Comparison of ENCODE assay signal across 17 cellular contexts in the genomic region with DNA sequence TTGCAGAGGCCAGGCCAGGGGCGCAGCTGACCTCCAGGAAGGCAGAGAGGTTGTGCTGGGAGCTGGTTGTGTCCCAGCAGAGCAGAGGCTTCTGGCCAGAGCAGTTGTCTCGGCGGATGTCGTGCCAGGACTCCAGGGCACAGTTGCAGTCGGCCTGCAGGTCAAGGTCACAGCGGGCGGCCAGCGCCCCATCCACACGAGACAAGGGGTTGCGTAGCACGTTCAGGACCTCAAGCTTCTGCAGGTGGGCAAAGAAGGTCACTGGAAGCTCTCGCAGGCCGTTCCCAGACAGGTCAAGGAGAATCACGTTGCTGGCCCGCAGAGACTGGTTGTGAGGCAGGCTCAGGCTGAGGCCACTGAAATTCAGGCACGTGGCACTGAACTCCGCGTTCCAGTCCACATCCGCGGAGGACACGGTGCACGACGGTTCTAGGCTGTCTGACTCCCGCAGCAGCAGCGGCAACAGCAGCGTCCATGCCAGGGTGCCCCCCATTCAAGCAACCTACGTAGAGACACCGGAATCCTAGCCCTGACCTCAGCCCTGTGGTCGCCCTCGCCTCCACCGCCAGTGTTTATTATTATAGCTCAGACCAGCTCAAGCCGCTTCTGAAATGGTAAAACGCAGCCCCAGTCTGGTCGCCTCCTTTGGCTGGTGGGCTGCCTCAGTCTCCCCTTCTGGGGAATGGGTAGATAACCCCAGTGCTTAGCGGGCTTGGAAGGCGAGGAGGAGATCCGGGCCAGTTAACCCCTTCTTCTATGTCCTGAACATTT. TPM values are rescaled to one million over a fixed set of nuclear protein-coding genes. Genes with fewer than 3 reads are reported as not detected.
DNase-seq lines count a peak whose midpoint lies in the region; ATAC-seq and TF ChIP-seq lines count a peak whose summit lies in the region.
"Had no signal": no experiment of that assay in that cellular context is flagged by ENCODE, and none has a peak within 500 bp of the region (broad histone marks: within the 10 kb centered on the region; RNA-seq: fewer than 3 reads in every experiment).

No MANE protein-coding gene starts in this region.

- H3K27ac Mint-ChIP-seq in natural killer cell, result peak overlapping the region in 1 of 2 donors; percentile 81
- H3K27ac Mint-ChIP-seq in activated naive CD4-positive, alpha-beta T cell treated with anti-CD3 and anti-CD28 coated beads, Interleukin-2, amount 10 ng/mL, durations not matched to agents 7 days and 5 days, result no peak overlapping the region
- H3K27ac Mint-ChIP-seq: activated CD4-positive, alpha-beta T cell treated with anti-CD3 and anti-CD28 coated beads, Interleukin-2, amount 10 ng/mL, durations not matched to agents 24 days and 14 days; T-helper 2 cell treated with Interferon-gamma antibody and Interleukin-4, amounts not matched to agents 5 μg/mL and 100 μg/mL, for 36 hours had no signal

- intact Hi-C loops in heart right ventricle (cut with DNase I), result loop anchor here in 2 of 10 donors (5.0 to 10.0 kb wide), 3 partner anchors 39 to 192 kb away; partner anchors contain the start of gene RAB3A (in 1 of the 2)
- intact Hi-C loops in natural killer cell (cut with micrococcal nuclease), result no loop called here

- peak overlapping the region in 2 of 10 donors; percentile 33 to 88 for H3K27ac ChIP-seq in heart right ventricle
- H3K27ac ChIP-seq in right atrium auricular region, result no peak overlapping the region
- no peak overlapping the region for H3K27ac ChIP-seq in duodenal mucosa (ENCODE audit: low read depth, low read length)
- H3K27ac ChIP-seq in upper lobe of left lung, result peak overlapping the region in 3 of 4 donors; percentile 20 to 75 (median 75)
- H3K27ac ChIP-seq: ascending aorta, GM23248 had no signal

- H3K36me3 ChIP-seq in heart right ventricle, result peaks cover 0 to 11% (median 0%) of the 10 kb centered on the region in 9 donors
- no peaks in the 10 kb centered on the region for H3K36me3 ChIP-seq in right atrium auricular region
- no peaks in the 10 kb centered on the region for H3K36me3 ChIP-seq in duodenal mucosa (ENCODE audit: control insufficient read depth in 1 of 2, insufficient read depth in 2 of 2, low read length in 2 of 2)
- no peaks in the 10 kb centered on the region for H3K36me3 ChIP-seq in upper lobe of left lung
- H3K36me3 ChIP-seq in HAP-1 (replicated peaks), result no peaks in the 10 kb centered on the region
- H3K36me3 ChIP-seq: ascending aorta had no signal

- H3K4me1 ChIP-seq in heart right ventricle (peaks cover 0 to 62% (median 0%) of the 10 kb centered on the region in 9 donors), right atrium auricular region (peaks cover 0 to 6% of the 10 kb centered on the region in 2 donors), duodenal mucosa (ENCODE audit: control insufficient read depth in 1 of 2, insufficient read depth in 2 of 2, low read length in 2 of 2) (peaks cover 10 to 24% of the 10 kb centered on the region in 2 donors), upper lobe of left lung (peaks cover 15 to 30% (median 24%) of the 10 kb centered on the region in 4 donors), HAP-1 (0 out of 2 replicates have a peak, but pooled peaks cover 6% of the 10 kb centered on the region)
- H3K4me1 ChIP-seq: ascending aorta had no signal

- H3K4me3 ChIP-seq in heart right ventricle (peak overlapping the region in 8 of 10 donors; percentile 0 to 65 (median 36)), right atrium auricular region (peak overlapping the region in 1 of 2 donors; percentile 39), duodenal mucosa (ENCODE audit: low read depth in 1 of 2, low read length in 2 of 2) (peak overlapping the region; percentile 37 to 48), upper lobe of left lung (peak overlapping the region in 3 of 4 donors; percentile 37 to 52 (median 44)), HAP-1 (no peak overlapping the region)
- H3K4me3 ChIP-seq: GM23248 had no signal

- H3K9me3 Mint-ChIP-seq in natural killer cell, result no peaks in the 10 kb centered on the region
- no peaks in the 10 kb centered on the region for H3K9me3 Mint-ChIP-seq in activated naive CD4-positive, alpha-beta T cell treated with anti-CD3 and anti-CD28 coated beads, Interleukin-2, amount 10 ng/mL, durations not matched to agents 7 days and 5 days
- H3K9me3 Mint-ChIP-seq: activated CD4-positive, alpha-beta T cell treated with anti-CD3 and anti-CD28 coated beads, Interleukin-2, amount 10 ng/mL, durations not matched to agents 24 days and 14 days; naive thymus-derived CD8-positive, alpha-beta T cell; stimulated activated naive CD8-positive, alpha-beta T cell treated with anti-CD3 and anti-CD28 coated beads, Interleukin-15, amount 100 ng/mL, for 72 hours; T-helper 2 cell treated with Interferon-gamma antibody and Interleukin-4, amounts not matched to agents 5 μg/mL and 100 μg/mL, for 36 hours had no signal

- no peaks in the 10 kb centered on the region for H3K36me3 Mint-ChIP-seq in natural killer cell
- H3K36me3 Mint-ChIP-seq in activated naive CD4-positive, alpha-beta T cell treated with anti-CD3 and anti-CD28 coated beads, Interleukin-2, amount 10 ng/mL, durations not matched to agents 7 days and 5 days, result no peaks in the 10 kb centered on the region
- H3K36me3 Mint-ChIP-seq: naive thymus-derived CD8-positive, alpha-beta T cell had no signal

- H3K4me3 Mint-ChIP-seq in natural killer cell, result peak overlapping the region; percentile 70
- H3K4me3 Mint-ChIP-seq in activated naive CD4-positive, alpha-beta T cell treated with anti-CD3 and anti-CD28 coated beads, Interleukin-2, amount 10 ng/mL, durations not matched to agents 7 days and 5 days, result no peak overlapping the region
- H3K4me3 Mint-ChIP-seq: activated CD4-positive, alpha-beta T cell treated with anti-CD3 and anti-CD28 coated beads, Interleukin-2, amount 10 ng/mL, durations not matched to agents 24 days and 14 days; T-helper 2 cell treated with Interferon-gamma antibody and Interleukin-4, amounts not matched to agents 5 μg/mL and 100 μg/mL, for 36 hours had no signal

- ATAC-seq in heart right ventricle, result peak in 3 of 8 donors; percentile 13 to 31 (median 30)
- peak; percentile 38 to 62 (median 41) for ATAC-seq in natural killer cell
- ATAC-seq in upper lobe of left lung (ENCODE audit: low FRiP score in 2 of 2), result no peak

- in situ Hi-C loops in HAP-1 (cut with MboI; ENCODE audit: low sequenced_read_pairs), result no loop called here

- peaks cover 0 to 3% of the 10 kb centered on the region in 2 donors for H3K27me3 Mint-ChIP-seq in natural killer cell (ENCODE audit: low read depth in 2 of 2)
- peaks cover 75% of the 10 kb centered on the region for H3K27me3 Mint-ChIP-seq in activated naive CD4-positive, alpha-beta T cell treated with anti-CD3 and anti-CD28 coated beads, Interleukin-2, amount 10 ng/mL, durations not matched to agents 7 days and 5 days

- no peak for TF ChIP-seq POLR2A in upper lobe of left lung (IDR thresholded peaks at IDR 0.05)

- TF ChIP-seq EP300 in upper lobe of left lung (IDR thresholded peaks at IDR 0.05), result no peak

- TF ChIP-seq CTCF in heart right ventricle (IDR thresholded peaks at IDR 0.05) (no peak), right atrium auricular region (IDR thresholded peaks at IDR 0.05) (no peak), natural killer cell (IDR thresholded peaks at IDR 0.05) (no peak), upper lobe of left lung (IDR thresholded peaks at IDR 0.05) (no peak)

- peak overlapping the region; percentile 10 to 43 for H3K9ac ChIP-seq in duodenal mucosa (ENCODE audit: low read depth in 1 of 2, low read length in 2 of 2)
- H3K9ac ChIP-seq: GM23248 had no signal

- CTCF ChIA-PET in activated naive CD4-positive, alpha-beta T cell treated with anti-CD3 and anti-CD28 coated beads, Interleukin-2, amount 10 ng/mL, durations not matched to agents 7 days and 5 days (lab: Charles Lee), result interaction anchor here (1.3 to 2.9 kb wide), 2 partner anchors 13 to 125 kb away, joined by 3 to 10 read pairs; no protein-coding TSS in a partner anchor

- DNase-seq in heart right ventricle (no peak), right atrium auricular region (ENCODE audit: low spot score) (no peak), natural killer cell (no peak), upper lobe of left lung (no peak), HAP-1 (ENCODE audit: low spot score in 2 of 2) (no peak), NCI-H446 treated with DMSO at 0.1 percent for 48 hours (lab: John Stamatoyannopoulos, UW) (no peak)
- DNase-seq in activated naive CD4-positive, alpha-beta T cell treated with anti-CD3 and anti-CD28 coated beads, Interleukin-2, amount 10 ng/mL, durations not matched to agents 7 days and 5 days, result no peak
- DNase-seq: activated CD4-positive, alpha-beta T cell treated with anti-CD3 and anti-CD28 coated beads, Interleukin-2, amount 10 ng/mL, durations not matched to agents 24 days and 14 days; COR-L47; GM23248; NCI-H1694; NCI-H510A; stimulated activated naive CD8-positive, alpha-beta T cell treated with anti-CD3 and anti-CD28 coated beads, Interleukin-15, amount 100 ng/mL, for 72 hours had no signal

- H3K9me3 ChIP-seq in heart right ventricle (no peaks in the 10 kb centered on the region), right atrium auricular region (no peaks in the 10 kb centered on the region), duodenal mucosa (ENCODE audit: control insufficient read depth in 1 of 2, low read length in 2 of 2) (no peaks in the 10 kb centered on the region), upper lobe of left lung (no peaks in the 10 kb centered on the region), HAP-1 (no peaks in the 10 kb centered on the region)
- H3K9me3 ChIP-seq: ascending aorta had no signal

- peaks cover 0 to 15% (median 11%) of the 10 kb centered on the region in 7 donors for H3K27me3 ChIP-seq in heart right ventricle
- no peaks in the 10 kb centered on the region for H3K27me3 ChIP-seq in right atrium auricular region
- H3K27me3 ChIP-seq in duodenal mucosa (ENCODE audit: control insufficient read depth in 1 of 2, insufficient read depth in 2 of 2, low read length in 2 of 2), result peaks cover 6 to 12% of the 10 kb centered on the region in 2 donors
- no peaks in the 10 kb centered on the region for H3K27me3 ChIP-seq in upper lobe of left lung
- no peaks in the 10 kb centered on the region; the same call in none of the 2 replicates for H3K27me3 ChIP-seq in HAP-1 (ENCODE audit: low read depth)

- 66 to 72% methylated on average over 37 of the region's 37 CpGs for WGBS in heart right ventricle, 2 donors
- WGBS in upper lobe of left lung, 2 donors, result 54 to 66% methylated on average over 16 to 37 of the region's 37 CpGs

- peaks cover 11 to 13% of the 10 kb centered on the region in 2 donors for H3K4me1 Mint-ChIP-seq in natural killer cell
- peaks cover 20% of the 10 kb centered on the region for H3K4me1 Mint-ChIP-seq in activated naive CD4-positive, alpha-beta T cell treated with anti-CD3 and anti-CD28 coated beads, Interleukin-2, amount 10 ng/mL, durations not matched to agents 7 days and 5 days

RNA-seq across cellular contexts. Expression of gene LRRC25, which starts 0.8 kb away (rescaled TPM):
- total RNA-seq in heart right ventricle (10 to 100 TPM in 1 of 10 donors, 1 to 10 TPM in 7, under 1 TPM in 2; 0.57 to 13.3 (median 1.8) TPM), right atrium auricular region (1 to 10 TPM; 2.6 to 6.8 TPM), natural killer cell (10 to 100 TPM in 2 of 3 donors, 1 to 10 TPM in 1; 3.9 to 28.2 (median 12.0) TPM), upper lobe of left lung (10 to 100 TPM in 4 of 6 donors, 1 to 10 TPM in 2; 4.0 to 49.4 (median 24.0) TPM)
- polyA plus RNA-seq in heart right ventricle, result 1 to 10 TPM; 1.1 to 2.2 TPM
- total RNA-seq: activated CD4-positive, alpha-beta T cell treated with anti-CD3 and anti-CD28 coated beads, Interleukin-2, amount 10 ng/mL, durations not matched to agents 24 days and 14 days; GM23248 had no signal
- polyA plus RNA-seq: GM23248 had no signal

RNA-seq across cellular contexts. Expression of gene GDF15, which starts 10.7 kb away (rescaled TPM):
- total RNA-seq in heart right ventricle, result 1 to 10 TPM in 4 of 10 donors, under 1 TPM in 6; 0.44 to 2.5 (median 0.79) TPM
- under 1 TPM; 0.44 to 0.62 TPM for polyA plus RNA-seq in heart right ventricle
- total RNA-seq in right atrium auricular region, result 1 to 10 TPM; 1.1 to 2.7 TPM
- 1 to 10 TPM in 1 of 3 donors, under 1 TPM in 1, not detected in 1; 0.85 to 1.5 TPM for total RNA-seq in natural killer cell
- total RNA-seq in upper lobe of left lung, result 100 to 1,000 TPM in 2 of 6 donors, 10 to 100 TPM in 4; 42.5 to 126 (median 68.7) TPM
- total RNA-seq: naive thymus-derived CD8-positive, alpha-beta T cell had no signal
- polyA plus RNA-seq: naive thymus-derived CD8-positive, alpha-beta T cell had no signal

RNA-seq across cellular contexts. Expression of gene SSBP4, which starts 22.5 kb away (rescaled TPM):
- 10 to 100 TPM; 17.6 to 47.1 (median 27.3) TPM for total RNA-seq in heart right ventricle
- polyA plus RNA-seq in heart right ventricle, result 10 to 100 TPM; 41.3 to 51.6 TPM
- total RNA-seq in right atrium auricular region, result 10 to 100 TPM; 31.7 to 59.5 TPM
- total RNA-seq in natural killer cell, result 100 to 1,000 TPM; 137 to 169 (median 158) TPM
- total RNA-seq in upper lobe of left lung, result 100 to 1,000 TPM in 1 of 6 donors, 10 to 100 TPM in 5; 52.0 to 157 (median 84.1) TPM

RNA-seq across cellular contexts. Expression of gene ISYNA1, which starts 41.3 kb away (rescaled TPM):
- total RNA-seq in heart right ventricle (10 to 100 TPM; 12.6 to 40.7 (median 18.0) TPM), right atrium auricular region (10 to 100 TPM; 24.1 to 49.4 TPM), natural killer cell (10 to 100 TPM; 39.7 to 53.6 (median 40.1) TPM), upper lobe of left lung (10 to 100 TPM; 14.5 to 55.5 (median 20.0) TPM)
- polyA plus RNA-seq in heart right ventricle, result 100 to 1,000 TPM in 1 of 2 donors, 10 to 100 TPM in 1; 21.4 to 137 TPM

RNA-seq across cellular contexts. Expression of gene PGPEP1, which starts 56.3 kb away (rescaled TPM):
- 10 to 100 TPM; 36.0 to 61.3 (median 46.8) TPM for total RNA-seq in heart right ventricle
- 10 to 100 TPM; 10.0 to 27.2 TPM for polyA plus RNA-seq in heart right ventricle
- 10 to 100 TPM; 16.4 to 20.6 TPM for total RNA-seq in right atrium auricular region
- total RNA-seq in natural killer cell, result 10 to 100 TPM; 69.1 to 73.3 (median 71.0) TPM
- 10 to 100 TPM; 15.5 to 42.8 (median 28.1) TPM for total RNA-seq in upper lobe of left lung

Comparison
In these comparisons a context has a peak if more than half of its experiments do, and no peak if none do; other contexts are left out.
1. ATAC-seq: peak in natural killer cell (3 of 3); none in upper lobe of left lung (0 of 2).
2. H3K27ac ChIP-seq: peak in upper lobe of left lung (3 of 4); none in right atrium auricular region (0 of 2) and duodenal mucosa (single experiment).
3. RNA of gene GDF15, which starts 10.7 kb away (total RNA-seq): 42.5 to 126 TPM in upper lobe of left lung; 1.1 to 2.7 TPM in right atrium auricular region, 0.85 to 1.5 TPM in natural killer cell and 0.44 to 2.5 TPM in heart right ventricle; every median in the first group is over 10 times any median in the second.